ENCODE assay signal across 1 cellular context in the genomic region with DNA sequence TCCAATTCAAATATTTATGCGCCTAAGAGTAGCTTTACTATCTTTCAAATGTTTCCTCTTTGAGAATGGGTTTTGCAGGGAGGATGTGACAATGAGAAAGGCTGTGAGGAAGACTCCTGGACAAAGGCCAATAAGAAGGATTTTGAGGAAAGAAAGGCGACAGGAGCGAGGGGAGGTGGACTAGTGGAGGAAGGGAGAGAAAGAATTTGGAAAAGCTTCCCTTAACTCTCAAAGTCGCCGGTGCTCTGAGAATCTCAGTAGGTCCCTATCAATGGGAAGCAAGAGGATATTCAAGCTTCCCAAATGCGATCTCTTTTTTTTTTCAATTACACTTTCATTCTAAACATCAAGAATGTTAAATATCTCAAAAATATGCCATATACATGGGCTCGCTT.
TF ChIP-seq lines count a peak whose summit lies in the region.

No MANE protein-coding gene starts in this region.

TF ChIP-seq in K562, 482 proteins besides CTCF, POLR2A, EP300 and RAD21:
- TF ChIP-seq ZNF583 (CRISPR knock-in tag; IDR thresholded peaks at IDR 0.05) (no peak), SREBF2 (CRISPR knock-in tag; IDR thresholded peaks at IDR 0.05) (no peak), C11orf30 (IDR thresholded peaks at IDR 0.05; ENCODE audit: low read depth) (no peak), ZNF668 (CRISPR knock-in tag; IDR thresholded peaks at IDR 0.05) (no peak), TCFL5 (CRISPR knock-in tag; conservative IDR thresholded peaks at IDR 0.05) (no peak), SPI1 (IDR thresholded peaks at IDR 0.05; ENCODE audit: borderline replicate concordance, low read depth, low read length) (no peak)
- TF ChIP-seq, protein P1, sequence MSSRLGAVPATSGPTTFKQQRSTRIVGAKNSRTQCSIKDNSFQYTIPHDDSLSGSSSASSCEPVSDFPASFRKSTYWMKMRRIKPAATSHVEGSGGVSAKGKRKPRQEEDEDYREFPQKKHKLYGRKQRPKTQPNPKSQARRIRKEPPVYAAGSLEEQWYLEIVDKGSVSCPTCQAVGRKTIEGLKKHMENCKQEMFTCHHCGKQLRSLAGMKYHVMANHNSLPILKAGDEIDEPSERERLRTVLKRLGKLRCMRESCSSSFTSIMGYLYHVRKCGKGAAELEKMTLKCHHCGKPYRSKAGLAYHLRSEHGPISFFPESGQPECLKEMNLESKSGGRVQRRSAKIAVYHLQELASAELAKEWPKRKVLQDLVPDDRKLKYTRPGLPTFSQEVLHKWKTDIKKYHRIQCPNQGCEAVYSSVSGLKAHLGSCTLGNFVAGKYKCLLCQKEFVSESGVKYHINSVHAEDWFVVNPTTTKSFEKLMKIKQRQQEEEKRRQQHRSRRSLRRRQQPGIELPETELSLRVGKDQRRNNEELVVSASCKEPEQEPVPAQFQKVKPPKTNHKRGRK (tag; IDR thresholded peaks at IDR 0.05) = peak; percentile 42; the same call in 1 of the 2 replicates
